ENCODE assay signal across 9 cellular contexts in the genomic region with DNA sequence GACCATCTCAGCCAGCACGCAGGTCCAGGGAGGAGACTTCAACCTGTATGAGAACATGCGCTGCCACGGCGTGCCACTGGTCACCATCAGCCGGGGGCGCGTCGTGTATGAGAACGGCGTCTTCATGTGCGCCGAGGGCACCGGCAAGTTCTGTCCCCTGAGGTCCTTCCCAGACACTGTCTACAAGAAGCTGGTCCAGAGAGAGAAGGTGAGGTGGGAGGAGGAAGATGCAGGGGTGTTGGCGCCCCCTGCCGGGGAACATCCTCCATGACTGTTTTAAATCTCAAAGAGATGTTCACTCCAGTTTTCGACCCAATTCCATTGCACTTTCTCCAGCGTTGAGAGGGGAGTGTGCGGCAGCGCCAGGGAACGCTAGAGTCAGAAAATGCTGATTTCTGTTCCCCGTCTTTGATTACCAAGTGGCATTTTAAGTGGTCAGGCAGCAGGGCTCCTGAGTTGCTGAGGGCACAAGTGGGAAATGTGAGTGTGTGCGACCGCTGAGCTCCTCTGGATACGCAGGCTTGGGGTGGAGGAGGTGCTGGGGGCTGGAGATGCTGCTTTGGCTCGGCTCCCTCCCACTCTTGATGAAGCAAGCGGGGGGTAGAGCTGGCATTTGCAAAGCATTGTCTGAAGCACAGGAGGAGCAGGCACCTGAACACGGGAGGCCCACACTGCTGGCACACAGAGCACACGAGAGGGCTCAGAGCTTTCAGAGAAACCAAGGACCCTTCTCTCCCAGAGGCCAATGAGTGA. TPM values are rescaled to one million over a fixed set of nuclear protein-coding genes. Genes with fewer than 3 reads are reported as not detected.
DNase-seq lines count a peak whose midpoint lies in the region; ATAC-seq, FAIRE-seq and TF ChIP-seq lines count a peak whose summit lies in the region.
"Had no signal": no experiment of that assay in that cellular context is flagged by ENCODE, and none has a peak within 500 bp of the region (broad histone marks: within the 10 kb centered on the region; RNA-seq: fewer than 3 reads in every experiment).

No MANE protein-coding gene starts in this region.

- peak overlapping the region; percentile 46; the same call in 1 of the 2 replicates for H2AFZ ChIP-seq in K562 (ENCODE audit: low read depth, low read length)

- BruUV-seq in K562 (replicated peaks; lab: Mats Ljungman, UMichigan): no TSS peak

- WGBS in K562 (ENCODE audit: insufficient coverage, low coverage, missing lambda C conversion rate): 19% methylated on average over 23 of the region's 28 CpGs
- 31 to 36% (median 32%) methylated on average over 27 to 28 of the region's 28 CpGs for WGBS in spleen, 5 donors

- TF ChIP-seq POLR2A in K562 (conservative IDR thresholded peaks at IDR 0.05) (no peak), spleen (IDR thresholded peaks at IDR 0.05) (no peak)

- H3K4me2 ChIP-seq in K562 (ENCODE audit: insufficient read depth, low read length): no peak overlapping the region

- H3K9ac ChIP-seq in K562 (ENCODE audit: insufficient read depth in 1 of 2, low read depth in 2 of 2, low read length in 2 of 2) (no peak overlapping the region), iPS-15b (ENCODE audit: low read depth, low read length) (no peak overlapping the region)

- intact Hi-C loops in K562 (cut with micrococcal nuclease) (loop anchor here (1.0 kb wide), 1 partner anchor 96 kb away; no protein-coding TSS in a partner anchor), spleen (cut with DNase I; ENCODE audit: low total_unique reads) (loop anchor here (2.0 kb wide), 1 partner anchor 96 kb away; no protein-coding TSS in a partner anchor)

- H3K4me1 ChIP-seq in K562 (replicated peaks in 1 of 2; ENCODE audit: control insufficient read depth in 2 of 2, insufficient read depth in 2 of 2, low read length in 2 of 2) (peaks cover 0 to 21% of the 10 kb centered on the region in 2 experiments; a peak in 4 of 5 replicates), iPS-15b (ENCODE audit: control insufficient read depth, insufficient read depth, low read length) (no peaks in the 10 kb centered on the region), spleen (peaks cover 0 to 13% (median 5%) of the 10 kb centered on the region in 6 donors)

- peak; percentile 91 for FAIRE-seq in K562 (lab: Jason Lieb, UNC)
- FAIRE-seq: endometrium had no signal

- POLR2A ChIA-PET in K562 (lab: Yijun Ruan, JAX): interaction anchor here (0.5 to 1.5 kb wide), 7 partner anchors 9 to 109 kb away, joined by 3 to 8 read pairs (median 3); a partner anchor contains a TSS

- ATAC-seq in K562: peak; percentile 83
- ATAC-seq in GM19467 (IDR thresholded peaks at IDR 0.05; ENCODE audit: unreplicated experiment): no peak
- no peak for ATAC-seq in GM18519 (IDR thresholded peaks at IDR 0.05; ENCODE audit: low FRiP score, unreplicated experiment)

- no peak overlapping the region for H3K27ac ChIP-seq in K562 (ENCODE audit: extremely low read depth, low read depth, low read length)
- no peak overlapping the region for H3K27ac ChIP-seq in spleen

- peak; percentile 69 for TF ChIP-seq CTCF in LNCaP clone FGC (IDR thresholded peaks at IDR 0.05; ENCODE audit: control insufficient read depth, extremely low read depth, insufficient read depth)
- peak; percentile 84 to 94 (median 89) for TF ChIP-seq CTCF in K562 (IDR thresholded peaks at IDR 0.05 in 2 of 3, conservative IDR thresholded peaks at IDR 0.05 in 1 of 3; ENCODE audit: insufficient read depth in 2 of 3, low read depth in 1 of 3, low read length in 3 of 3)
- peak; percentile 21 to 84 (median 71) for TF ChIP-seq CTCF in spleen (IDR thresholded peaks at IDR 0.05 in 8 of 11, conservative IDR thresholded peaks at IDR 0.05 in 3 of 11)

- H3K27me3 ChIP-seq in K562 (ENCODE audit: control insufficient read depth in 2 of 2, insufficient read depth in 2 of 2, low read length in 2 of 2) (peaks cover 11 to 40% of the 10 kb centered on the region in 2 experiments; a peak in 4 of 5 replicates), iPS-15b (ENCODE audit: control insufficient read depth, insufficient read depth, low read length) (peaks cover 21% of the 10 kb centered on the region), spleen (replicated peaks in 1 of 7) (peaks cover 0 to 54% (median 4%) of the 10 kb centered on the region in 7 donors)

- DNase-seq in EL: peak; percentile 54
- DNase-seq in LNCaP clone FGC (ENCODE audit: low read depth): no peak
- peak; percentile 51 for DNase-seq in T-helper 9 cell
- peak; percentile 82 to 84 (median 84) for DNase-seq in K562 (ENCODE audit: extremely low read depth in 1 of 4, low spot score in 3 of 4)
- peak; percentile 85 for DNase-seq in spleen

- in situ Hi-C loops in K562 (cut with MboI): loop anchor here (10.0 kb wide), 1 partner anchor 98 kb away; a partner anchor contains a TSS

- TF ChIP-seq RAD21 in K562 (CRISPR knock-in tag; conservative IDR thresholded peaks at IDR 0.05 in 1 of 2, IDR thresholded peaks at IDR 0.05 in 1 of 2): peak; percentile 61 to 84

- no peaks in the 10 kb centered on the region for H3K9me1 ChIP-seq in K562 (ENCODE audit: control insufficient read depth, insufficient read depth, low read length)

- no peaks in the 10 kb centered on the region; the same call in 1 of the 2 replicates for H4K20me1 ChIP-seq in K562 (replicated peaks; ENCODE audit: control insufficient read depth, insufficient read depth, low read length)

- H3K36me3 ChIP-seq in K562 (ENCODE audit: control insufficient read depth, insufficient read depth, low read length): no peaks in the 10 kb centered on the region
- peaks cover 6% of the 10 kb centered on the region for H3K36me3 ChIP-seq in iPS-15b (ENCODE audit: control insufficient read depth, insufficient read depth, low read length)
- H3K36me3 ChIP-seq in spleen: no peaks in the 10 kb centered on the region

- CTCF ChIA-PET in K562 (lab: Yijun Ruan, JAX; ENCODE audit: low intra/inter-chr PET ratio): interaction anchor here (0.5 to 2.0 kb wide), 5 partner anchors 11 to 337 kb away, joined by 3 to 19 read pairs (median 4); no protein-coding TSS in a partner anchor

- no peaks in the 10 kb centered on the region for H3K79me2 ChIP-seq in K562 (ENCODE audit: control insufficient read depth, insufficient read depth, low read length)

- no peak for TF ChIP-seq EP300 in K562 (IDR thresholded peaks at IDR 0.05; ENCODE audit: low read length)

- no peaks in the 10 kb centered on the region for H3K9me3 ChIP-seq in K562 (replicated peaks; ENCODE audit: control insufficient read depth, insufficient read depth, low read depth, low read length)
- no peaks in the 10 kb centered on the region for H3K9me3 ChIP-seq in iPS-15b (ENCODE audit: control insufficient read depth, insufficient read depth, low read length)
- H3K9me3 ChIP-seq in spleen: no peaks in the 10 kb centered on the region

- H3K4me3 ChIP-seq in LNCaP clone FGC (ENCODE audit: low read depth, low read length): no peak overlapping the region
- H3K4me3 ChIP-seq in K562: no peak overlapping the region
- peak overlapping the region; percentile 91 for H3K4me3 ChIP-seq in iPS-15b (ENCODE audit: low read depth, low read length)
- no peak overlapping the region for H3K4me3 ChIP-seq in spleen

TF ChIP-seq in K562, 482 proteins besides CTCF, POLR2A, EP300 and RAD21 (continues in another document):
- no peak for TF ChIP-seq PURB (CRISPR knock-in tag; IDR thresholded peaks at IDR 0.05; ENCODE audit: low read depth)
- no peak for TF ChIP-seq GTF2F1 (IDR thresholded peaks at IDR 0.05; ENCODE audit: low read depth, low read length)
- 0 out of 3 replicates have a peak, but pooled peaks of 1 of the 2 experiments have one; percentile 13 for TF ChIP-seq CBX3 (IDR thresholded peaks at IDR 0.05; ENCODE audit: borderline replicate concordance in 1 of 2, low read length in 2 of 2)
- no peak for TF ChIP-seq ILF3 (IDR thresholded peaks at IDR 0.05; ENCODE audit: borderline replicate concordance)
- no peak for TF ChIP-seq ZNF146 (CRISPR knock-in tag; IDR thresholded peaks at IDR 0.05; ENCODE audit: unreplicated experiment)
- TF ChIP-seq BMI1 (IDR thresholded peaks at IDR 0.05; ENCODE audit: low read length): 0 out of 2 replicates have a peak, but pooled peaks have one; percentile 18
- no peak for TF ChIP-seq RBM39 (optimal IDR thresholded peaks at IDR 0.05; ENCODE audit: low read depth, low read length)
- TF ChIP-seq ZNF668 (CRISPR knock-in tag; IDR thresholded peaks at IDR 0.05): no peak
- no peak for TF ChIP-seq FOXA3 (CRISPR knock-in tag; conservative IDR thresholded peaks at IDR 0.05 in 1 of 2, IDR thresholded peaks at IDR 0.05 in 1 of 2)
- TF ChIP-seq RCOR1 (IDR thresholded peaks at IDR 0.05; ENCODE audit: borderline replicate concordance in 1 of 2, low read depth in 2 of 2, low read length in 2 of 2): peak in 1 of 2 experiments; percentile 84; a peak in 2 of 4 replicates

RNA-seq across cellular contexts. Expression of a gene that starts 27.7 kb away (rescaled TPM):
- 103 and 194 TPM in 2 replicates for total RNA-seq in K562 (2011; cell fraction: chromatin; rRNA removed; ENCODE audit: low replicate concordance)
- total RNA-seq in K562 (2011; cell fraction: nucleolus; rRNA removed): 85.6 and 90.0 TPM in 2 replicates
- 95.6 and 105 TPM in 2 replicates for total RNA-seq in K562 (2011; cell fraction: nucleoplasm; rRNA removed)
- total RNA-seq in K562 (2014; rRNA removed): 12.6 and 16.8 TPM in 2 replicates
- 10.0 and 10.8 TPM in 2 replicates for total RNA-seq in K562 (2014; rRNA removed; fragmentation: Illumina TruSeq; extraction: Trizol)
- total RNA-seq in K562 (2015; rRNA removed; fragmentation: Illumina TruSeq; extraction: Trizol): 11.6 and 12.6 TPM in 2 replicates
- 26.7 and 29.8 TPM in 2 replicates for total RNA-seq in K562 (2021)
- polyA plus RNA-seq in K562 (2011; rRNA removed): 25.5 and 53.9 TPM in 2 replicates
- polyA plus RNA-seq in K562 (2011; cell fraction: cytosol; rRNA removed): 28.1 and 37.8 TPM in 2 replicates
- polyA plus RNA-seq in K562 (2011; cell fraction: nucleus; rRNA removed): 274 and 277 TPM in 2 replicates
- polyA plus RNA-seq in K562 (2012): 33.7 and 73.6 TPM in 2 replicates
- polyA plus RNA-seq in K562 (2014; fragmentation: Illumina TruSeq; extraction: Trizol): 30.4 and 32.8 TPM in 2 replicates
- polyA plus RNA-seq in K562 (2014; fragmentation: Nextera tagmentation; extraction: Ambion mirVana): 1 to 10 TPM in 1 of 2 experiments, under 1 TPM in 1; 0.70 to 1.1 TPM
- polyA plus RNA-seq in K562 (2014; rRNA removed): 32.3 and 43.2 TPM in 2 replicates
- 17.6 and 23.6 TPM in 2 replicates for polyA minus RNA-seq in K562 (2011; rRNA and poly(A)+ RNA removed)
- 11.7 and 21.4 TPM in 2 replicates for polyA minus RNA-seq in K562 (2011; cell fraction: cytosol; rRNA and poly(A)+ RNA removed)
- polyA minus RNA-seq in K562 (2011; cell fraction: nucleus; rRNA and poly(A)+ RNA removed): 20.3 and 37.2 TPM in 2 replicates
- 10 to 100 TPM in 6 of 7 donors, 1 to 10 TPM in 1; 10.0 to 17.9 (median 11.9) TPM for total RNA-seq in spleen
- 10 to 100 TPM in 1 of 3 donors, 1 to 10 TPM in 2; 5.2 to 14.0 (median 6.7) TPM for polyA plus RNA-seq in spleen
